17 cellular contexts compared by ENCODE assay signal in the genomic region with DNA sequence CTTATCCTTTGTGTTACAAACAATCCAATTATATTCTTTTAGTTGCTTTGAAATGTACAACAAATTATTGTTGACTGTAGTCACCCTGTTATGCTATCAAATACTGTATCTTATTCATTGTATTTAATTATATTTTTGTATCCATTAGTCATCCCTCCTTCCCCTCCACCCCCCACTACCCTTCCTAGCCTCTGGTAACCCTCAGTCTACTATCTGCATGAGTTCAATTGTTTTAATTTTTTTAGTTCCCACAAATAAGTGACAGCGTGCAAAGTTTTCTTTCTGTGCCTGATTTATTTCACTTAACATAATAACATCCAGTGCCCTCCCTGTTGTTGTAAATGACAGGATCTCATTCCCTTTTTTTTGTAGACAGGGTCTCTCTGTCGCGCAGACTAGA. TPM values are rescaled to one million over a fixed set of nuclear protein-coding genes. Genes with fewer than 3 reads are reported as not detected.
A peak's percentile ranks its signal among the peaks of the same experiment; 100 is the strongest.
DNase-seq lines count a peak whose midpoint lies in the region; ATAC-seq and TF ChIP-seq lines count a peak whose summit lies in the region.
"Had no signal": no experiment of that assay in that cellular context is flagged by ENCODE, and none has a peak within 500 bp of the region (broad histone marks: within the 10 kb centered on the region; RNA-seq: fewer than 3 reads in every experiment).

No MANE protein-coding gene starts in this region.

- no TSS peak for BruUV-seq in PC-9 (replicated peaks; lab: Mats Ljungman, UMichigan)

- TF ChIP-seq EP300 in esophagus muscularis mucosa (IDR thresholded peaks at IDR 0.05) = no peak

- H3K27ac Mint-ChIP-seq in activated naive CD8-positive, alpha-beta T cell treated with anti-CD3 and anti-CD28 coated beads, Interleukin-2, amount 10 ng/mL, durations not matched to agents 7 days and 5 days = peak overlapping the region; percentile 58
- no peak overlapping the region for H3K27ac Mint-ChIP-seq in activated naive CD8-positive, alpha-beta T cell treated with anti-CD3 and anti-CD28 coated beads for 36 hours
- H3K27ac Mint-ChIP-seq in glutamatergic neuron (ENCODE audit: unreplicated experiment) = peak overlapping the region; percentile 70
- peak overlapping the region; percentile 100 for H3K27ac Mint-ChIP-seq in stimulated activated effector memory CD8-positive, alpha-beta T cell treated with anti-CD3 and anti-CD28 coated beads, Interleukin-12 subunit alpha, Interleukin-12 subunit beta, amount 100 ng/mL, for 72 hours

- no peak for DNase-seq in activated naive CD8-positive, alpha-beta T cell treated with anti-CD3 and anti-CD28 coated beads, Interleukin-2, amount 10 ng/mL, durations not matched to agents 7 days and 5 days
- no peak for DNase-seq in activated naive CD8-positive, alpha-beta T cell treated with anti-CD3 and anti-CD28 coated beads for 36 hours
- DNase-seq in PC-9 = no peak
- DNase-seq in glutamatergic neuron = no peak
- no peak for DNase-seq in stimulated activated effector memory CD8-positive, alpha-beta T cell treated with anti-CD3 and anti-CD28 coated beads, Interleukin-12 subunit alpha, Interleukin-12 subunit beta, amount 100 ng/mL, for 72 hours (ENCODE audit: low spot score in 2 of 2)
- DNase-seq in activated CD8-positive, alpha-beta memory T cell treated with anti-CD3 and anti-CD28 coated beads, Interleukin-2, amount 50 U/mL, for 4 hours = no peak
- no peak for DNase-seq in esophagus muscularis mucosa (ENCODE audit: extremely low spot score)
- DNase-seq: activated CD4-positive, alpha-beta T cell treated with anti-CD3 and anti-CD28 coated beads, Interleukin-2, amount 50 U/mL, for 1 hour; CD8-positive, alpha-beta T cell; hippocampal formation; KBM-7; kidney; mesendoderm; NCI-H748 treated with DMSO at 0.1 percent for 48 hours had no signal

- 0 out of 2 replicates have a peak, but pooled peaks cover 5% of the 10 kb centered on the region for H3K36me3 ChIP-seq in PC-9 (ENCODE audit: low read depth)
- H3K36me3 ChIP-seq in esophagus muscularis mucosa = peaks cover 0 to 9% (median 2%) of the 10 kb centered on the region in 4 donors
- H3K36me3 ChIP-seq: neutrophil, right atrium auricular region had no signal

- peaks cover 20% of the 10 kb centered on the region; the same call in 1 of the 2 replicates for H4K20me1 ChIP-seq in PC-9 (ENCODE audit: insufficient read depth)

- peak overlapping the region; percentile 79 for H3K4me2 ChIP-seq in PC-9

- peaks cover 55% of the 10 kb centered on the region for H3K4me1 Mint-ChIP-seq in activated naive CD8-positive, alpha-beta T cell treated with anti-CD3 and anti-CD28 coated beads, Interleukin-2, amount 10 ng/mL, durations not matched to agents 7 days and 5 days
- H3K4me1 Mint-ChIP-seq in activated naive CD8-positive, alpha-beta T cell treated with anti-CD3 and anti-CD28 coated beads for 36 hours = peaks cover 47% of the 10 kb centered on the region
- H3K4me1 Mint-ChIP-seq in glutamatergic neuron (ENCODE audit: low read depth, unreplicated experiment) = peaks cover 11% of the 10 kb centered on the region
- peaks cover 76% of the 10 kb centered on the region for H3K4me1 Mint-ChIP-seq in stimulated activated effector memory CD8-positive, alpha-beta T cell treated with anti-CD3 and anti-CD28 coated beads, Interleukin-12 subunit alpha, Interleukin-12 subunit beta, amount 100 ng/mL, for 72 hours

- 81% methylated on average over 3 of the region's 3 CpGs for WGBS in esophagus muscularis mucosa

- H3K4me1 ChIP-seq in PC-9 (replicated peaks; ENCODE audit: insufficient read depth) = peaks cover 46% of the 10 kb centered on the region
- peaks cover 13 to 69% (median 50%) of the 10 kb centered on the region in 4 donors for H3K4me1 ChIP-seq in esophagus muscularis mucosa

- CTCF ChIA-PET in PC-9 (lab: Charles Lee) = no interaction called here

- no peaks in the 10 kb centered on the region for H3K27me3 ChIP-seq in PC-9 (ENCODE audit: insufficient read depth, low read depth)
- H3K27me3 ChIP-seq in esophagus muscularis mucosa = no peaks in the 10 kb centered on the region
- H3K27me3 ChIP-seq: neutrophil, right atrium auricular region had no signal

- intact Hi-C loops in PC-9 (cut with micrococcal nuclease; ENCODE audit: unreplicated experiment) = no loop called here
- intact Hi-C loops in esophagus muscularis mucosa (cut with DNase I) = no loop called here

- TF ChIP-seq CTCF in PC-9 (conservative IDR thresholded peaks at IDR 0.05) = no peak
- no peak for TF ChIP-seq CTCF in glutamatergic neuron (IDR thresholded peaks at IDR 0.05; ENCODE audit: partially characterized antibody, unreplicated experiment)
- TF ChIP-seq CTCF in esophagus muscularis mucosa (IDR thresholded peaks at IDR 0.05) = no peak

- no peaks in the 10 kb centered on the region for H3K9me2 ChIP-seq in PC-9 (ENCODE audit: insufficient read depth)

- ATAC-seq in activated naive CD8-positive, alpha-beta T cell treated with anti-CD3 and anti-CD28 coated beads, Interleukin-2, amount 10 ng/mL, durations not matched to agents 7 days and 5 days (ENCODE audit: low read depth) = no peak
- ATAC-seq in stimulated activated effector memory CD8-positive, alpha-beta T cell treated with anti-CD3 and anti-CD28 coated beads, Interleukin-12 subunit alpha, Interleukin-12 subunit beta, amount 100 ng/mL, for 72 hours = no peak
- no peak for ATAC-seq in GM21390 (IDR thresholded peaks at IDR 0.05; ENCODE audit: unreplicated experiment)
- ATAC-seq: CD8-positive, alpha-beta T cell had no signal

- H3K9me3 ChIP-seq in PC-9 (ENCODE audit: insufficient read depth, low read depth) (no peaks in the 10 kb centered on the region), esophagus muscularis mucosa (no peaks in the 10 kb centered on the region)
- H3K9me3 ChIP-seq: neutrophil, right atrium auricular region had no signal

- H3K27ac ChIP-seq in PC-9 = peak overlapping the region; percentile 31; the same call in 1 of the 2 replicates
- no peak overlapping the region for H3K27ac ChIP-seq in esophagus muscularis mucosa (replicated peaks in 1 of 4)
- H3K27ac ChIP-seq: neutrophil, right atrium auricular region had no signal

- H3K4me3 Mint-ChIP-seq in activated naive CD8-positive, alpha-beta T cell treated with anti-CD3 and anti-CD28 coated beads, Interleukin-2, amount 10 ng/mL, durations not matched to agents 7 days and 5 days = no peak overlapping the region
- H3K4me3 Mint-ChIP-seq in activated naive CD8-positive, alpha-beta T cell treated with anti-CD3 and anti-CD28 coated beads for 36 hours = no peak overlapping the region
- peak overlapping the region; percentile 52 for H3K4me3 Mint-ChIP-seq in glutamatergic neuron (ENCODE audit: unreplicated experiment)
- no peak overlapping the region for H3K4me3 Mint-ChIP-seq in stimulated activated effector memory CD8-positive, alpha-beta T cell treated with anti-CD3 and anti-CD28 coated beads, Interleukin-12 subunit alpha, Interleukin-12 subunit beta, amount 100 ng/mL, for 72 hours
- H3K4me3 Mint-ChIP-seq: CD8-positive, alpha-beta T cell had no signal

- peak overlapping the region; percentile 42; the same call in 1 of the 2 replicates for H3K4me3 ChIP-seq in PC-9
- no peak overlapping the region for H3K4me3 ChIP-seq in esophagus muscularis mucosa
- H3K4me3 ChIP-seq: right atrium auricular region had no signal

- POLR2A ChIA-PET in activated naive CD8-positive, alpha-beta T cell treated with anti-CD3 and anti-CD28 coated beads, Interleukin-2, amount 10 ng/mL, durations not matched to agents 7 days and 5 days (lab: Charles Lee) = interaction anchor here (0.6 to 1.5 kb wide), 2 partner anchors 40 to 109 kb away, joined by 3 to 4 read pairs; no protein-coding TSS in a partner anchor
- POLR2A ChIA-PET in PC-9 (lab: Charles Lee; ENCODE audit: unreplicated experiment) = no interaction called here

- H3K36me3 Mint-ChIP-seq in activated naive CD8-positive, alpha-beta T cell treated with anti-CD3 and anti-CD28 coated beads, Interleukin-2, amount 10 ng/mL, durations not matched to agents 7 days and 5 days = peaks cover 46% of the 10 kb centered on the region
- peaks cover 62% of the 10 kb centered on the region for H3K36me3 Mint-ChIP-seq in activated naive CD8-positive, alpha-beta T cell treated with anti-CD3 and anti-CD28 coated beads for 36 hours
- H3K36me3 Mint-ChIP-seq in glutamatergic neuron (ENCODE audit: unreplicated experiment) = peaks cover 4% of the 10 kb centered on the region
- peaks cover 98% of the 10 kb centered on the region for H3K36me3 Mint-ChIP-seq in stimulated activated effector memory CD8-positive, alpha-beta T cell treated with anti-CD3 and anti-CD28 coated beads, Interleukin-12 subunit alpha, Interleukin-12 subunit beta, amount 100 ng/mL, for 72 hours

- H2AFZ ChIP-seq in PC-9 = no peak overlapping the region

- no peaks in the 10 kb centered on the region for H3K27me3 Mint-ChIP-seq in activated naive CD8-positive, alpha-beta T cell treated with anti-CD3 and anti-CD28 coated beads, Interleukin-2, amount 10 ng/mL, durations not matched to agents 7 days and 5 days
- peaks cover 8% of the 10 kb centered on the region for H3K27me3 Mint-ChIP-seq in activated naive CD8-positive, alpha-beta T cell treated with anti-CD3 and anti-CD28 coated beads for 36 hours
- H3K27me3 Mint-ChIP-seq in glutamatergic neuron (ENCODE audit: unreplicated experiment) = peaks cover 14% of the 10 kb centered on the region

- no peaks in the 10 kb centered on the region for H3K9me3 Mint-ChIP-seq in activated naive CD8-positive, alpha-beta T cell treated with anti-CD3 and anti-CD28 coated beads, Interleukin-2, amount 10 ng/mL, durations not matched to agents 7 days and 5 days
- peaks cover 5% of the 10 kb centered on the region for H3K9me3 Mint-ChIP-seq in activated naive CD8-positive, alpha-beta T cell treated with anti-CD3 and anti-CD28 coated beads for 36 hours
- H3K9me3 Mint-ChIP-seq in glutamatergic neuron (ENCODE audit: unreplicated experiment) = peaks cover 10% of the 10 kb centered on the region
- H3K9me3 Mint-ChIP-seq in stimulated activated effector memory CD8-positive, alpha-beta T cell treated with anti-CD3 and anti-CD28 coated beads, Interleukin-12 subunit alpha, Interleukin-12 subunit beta, amount 100 ng/mL, for 72 hours = peaks cover 3% of the 10 kb centered on the region
- H3K9me3 Mint-ChIP-seq: CD8-positive, alpha-beta T cell had no signal

- H3K79me2 ChIP-seq in PC-9 (ENCODE audit: low read depth) = peaks cover 94% of the 10 kb centered on the region

- H3F3A ChIP-seq in PC-9 (ENCODE audit: insufficient read depth, low read depth) = peaks cover 26% of the 10 kb centered on the region; the same call in 1 of the 2 replicates

- TF ChIP-seq POLR2A in esophagus muscularis mucosa (IDR thresholded peaks at IDR 0.05; ENCODE audit: low read depth) = no peak

RNA-seq across cellular contexts. Expression of gene SAE1, which starts 4.5 kb away (rescaled TPM):
- total RNA-seq in activated naive CD8-positive, alpha-beta T cell treated with anti-CD3 and anti-CD28 coated beads, Interleukin-2, amount 10 ng/mL, durations not matched to agents 7 days and 5 days = 100 to 1,000 TPM; 108 to 114 TPM
- total RNA-seq in activated naive CD8-positive, alpha-beta T cell treated with anti-CD3 and anti-CD28 coated beads for 36 hours = 100 to 1,000 TPM; 141 to 149 TPM
- total RNA-seq in PC-9 (2021) (133 and 148 TPM in 2 replicates), glutamatergic neuron (ENCODE audit: unreplicated experiment) (79.9 TPM), esophagus muscularis mucosa (100 to 1,000 TPM; 130 to 143 (median 136) TPM)

RNA-seq across cellular contexts. Expression of gene ZC3H4, which starts 21.6 kb away (rescaled TPM):
- 10 to 100 TPM; 84.3 to 86.0 TPM for total RNA-seq in activated naive CD8-positive, alpha-beta T cell treated with anti-CD3 and anti-CD28 coated beads, Interleukin-2, amount 10 ng/mL, durations not matched to agents 7 days and 5 days
- 100 to 1,000 TPM; 103 to 110 TPM for total RNA-seq in activated naive CD8-positive, alpha-beta T cell treated with anti-CD3 and anti-CD28 coated beads for 36 hours
- total RNA-seq in PC-9 (2021) = 41.6 and 51.9 TPM in 2 replicates
- total RNA-seq in glutamatergic neuron (ENCODE audit: unreplicated experiment) = 50.3 TPM
- 10 to 100 TPM; 26.2 to 34.7 (median 30.2) TPM for total RNA-seq in esophagus muscularis mucosa
